8 cellular contexts compared by ENCODE assay signal in genomic region chr5:91381774-91382492, GRCh38. TPM values are rescaled to one million over a fixed set of nuclear protein-coding genes. Genes with fewer than 3 reads are reported as not detected.
A peak's percentile ranks its signal among the peaks of the same experiment; 100 is the strongest.
DNase-seq lines count a peak whose midpoint lies in the region; ATAC-seq and FAIRE-seq lines count a peak whose summit lies in the region.

No MANE protein-coding gene starts in this region.

- in situ Hi-C loops in G401 (cut with HindIII; ENCODE audit: low sequenced_read_pairs) = no loop called here

- ATAC-seq in HG03045 (IDR thresholded peaks at IDR 0.05; ENCODE audit: unreplicated experiment) (peak; percentile 7), left colon (peak; percentile 38), HG03457 (IDR thresholded peaks at IDR 0.05; ENCODE audit: unreplicated experiment) (no peak)

- intact Hi-C loops in left colon (cut with DNase I, micrococcal nuclease) = loop anchor here (5.0 to 10.0 kb wide), 3 partner anchors 100 to 277 kb away; no protein-coding TSS in a partner anchor

- FAIRE-seq in colon (lab: Jason Lieb, UNC) = peak; percentile 65

- DNase-seq in G401 (ENCODE audit: low spot score) (peak; percentile 94), NCI-H446 (lab: John Stamatoyannopoulos, UW) (peak; percentile 52 to 56), left colon (peak; percentile 84 to 90)
- DNase-seq in activated CD4-positive, CD25-positive, alpha-beta regulatory T cell treated with anti-CD3 and anti-CD28 coated beads, Interleukin-2, amount 50 U/mL, for 72 hours = peak; percentile 58
- peak; percentile 38 to 41 for DNase-seq in stimulated activated CD4-positive, alpha-beta T cell treated with anti-CD3 and anti-CD28 coated beads, Interleukin-1b, Interleukin-23, amount 100 ng/mL, for 4 hours (ENCODE audit: low read depth in 2 of 2)

RNA-seq across cellular contexts. Expression of gene ARRDC3, which starts 1.2 kb away (rescaled TPM):
- total RNA-seq in G401 (2014; rRNA removed; shearing (Covaris generic)) = 10.8 and 18.5 TPM in 2 replicates
- 10 to 100 TPM; 14.5 to 33.0 TPM for total RNA-seq in left colon

Comparison
In these comparisons a context has a peak if more than half of its experiments do, and no peak if none do; other contexts are left out.
1. DNase-seq: peak in every context shown above with its lines; median percentile 94 in G401; 87 in left colon; 58 in activated CD4-positive, CD25-positive, alpha-beta regulatory T cell treated with anti-CD3 and anti-CD28 coated beads, Interleukin-2, amount 50 U/mL, for 72 hours; 54 in NCI-H446; 40 in stimulated activated CD4-positive, alpha-beta T cell treated with anti-CD3 and anti-CD28 coated beads, Interleukin-1b, Interleukin-23, amount 100 ng/mL, for 4 hours.